ENCODE assay signal across 24 cellular contexts in the genomic region with DNA sequence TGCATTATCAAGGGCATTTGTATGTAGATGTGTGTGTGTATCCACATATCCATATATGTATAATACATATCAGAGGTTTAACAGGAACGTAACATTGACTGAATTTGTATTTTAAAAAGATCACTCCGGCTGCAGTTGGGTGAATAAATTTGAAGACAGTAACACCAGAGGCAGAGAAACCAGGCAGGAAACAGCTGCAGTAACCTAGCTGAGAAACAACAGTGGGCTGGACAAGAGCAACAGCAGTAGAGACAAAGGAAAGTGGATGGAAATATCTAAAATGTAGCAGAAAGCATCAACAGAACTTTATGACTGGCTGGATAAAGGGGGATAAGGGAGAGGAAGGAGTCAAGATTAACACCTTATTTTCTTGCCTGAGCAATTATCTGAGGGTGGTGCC.
A peak's percentile ranks its signal among the peaks of the same experiment; 100 is the strongest.
DNase-seq lines count a peak whose midpoint lies in the region; ATAC-seq and TF ChIP-seq lines count a peak whose summit lies in the region.
"Had no signal": no experiment of that assay in that cellular context is flagged by ENCODE, and none has a peak within 500 bp of the region (broad histone marks: within the 10 kb centered on the region; RNA-seq: fewer than 3 reads in every experiment).

No MANE protein-coding gene starts in this region.

- no peak overlapping the region for H3K4me3 Mint-ChIP-seq in memory B cell
- H3K4me3 Mint-ChIP-seq in mesothelial cell of epicardium, result no peak overlapping the region
- H3K4me3 Mint-ChIP-seq: CD14-positive monocyte; CD4-positive, alpha-beta memory T cell; CD4-positive, CD25-positive, alpha-beta regulatory T cell; CD8-positive, alpha-beta memory T cell had no signal

- no peaks in the 10 kb centered on the region for H3K9me2 ChIP-seq in MM.1S (replicated peaks; ENCODE audit: insufficient read depth, low read length)

- ATAC-seq in memory B cell (ENCODE audit: low read depth), result peak; percentile 45
- ATAC-seq in HG03135 (IDR thresholded peaks at IDR 0.05; ENCODE audit: unreplicated experiment), result no peak
- no peak for ATAC-seq in gastrocnemius medialis
- ATAC-seq: GM12878 had no signal

- H3K27me3 ChIP-seq in BLaER1 treated with 17β-estradiol and CSF1 and Interleukin-3, amounts not matched to agents 10 nM and 100 nM, result no peaks in the 10 kb centered on the region
- H3K27me3 ChIP-seq in MM.1S (replicated peaks; ENCODE audit: insufficient read depth, low read length), result no peaks in the 10 kb centered on the region
- no peaks in the 10 kb centered on the region for H3K27me3 ChIP-seq in gastrocnemius medialis
- H3K27me3 ChIP-seq: BE2C had no signal

- no peaks in the 10 kb centered on the region for H3K27me3 Mint-ChIP-seq in memory B cell
- peaks cover 20% of the 10 kb centered on the region for H3K27me3 Mint-ChIP-seq in mesothelial cell of epicardium (ENCODE audit: low read depth)
- H3K27me3 Mint-ChIP-seq: CD4-positive, alpha-beta memory T cell; CD4-positive, CD25-positive, alpha-beta regulatory T cell; CD8-positive, alpha-beta memory T cell had no signal

- H3K36me3 ChIP-seq in BLaER1 treated with 17β-estradiol and CSF1 and Interleukin-3, amounts not matched to agents 10 nM and 100 nM, result no peaks in the 10 kb centered on the region
- H3K36me3 ChIP-seq in MM.1S (replicated peaks; ENCODE audit: insufficient read depth, low read length) (no peaks in the 10 kb centered on the region), gastrocnemius medialis (no peaks in the 10 kb centered on the region)
- H3K36me3 ChIP-seq: BE2C had no signal

- H4K20me1 ChIP-seq in BLaER1 treated with 17β-estradiol and CSF1 and Interleukin-3, amounts not matched to agents 10 nM and 100 nM, result no peaks in the 10 kb centered on the region
- no peaks in the 10 kb centered on the region for H4K20me1 ChIP-seq in MM.1S (ENCODE audit: insufficient read depth, low read length)

- in situ Hi-C loops in gastrocnemius medialis (cut with MboI; ENCODE audit: low sequenced_read_pairs in 4 of 4), result no loop called here

- H3K4me3 ChIP-seq in BLaER1 treated with 17β-estradiol and CSF1 and Interleukin-3, amounts not matched to agents 10 nM and 100 nM, result no peak overlapping the region
- H3K4me3 ChIP-seq in MM.1S (ENCODE audit: low read length) (no peak overlapping the region), gastrocnemius medialis (no peak overlapping the region)
- H3K4me3 ChIP-seq: GM12878 had no signal

- H2AFZ ChIP-seq in MM.1S (ENCODE audit: low read length), result no peak overlapping the region

- no peak overlapping the region for H3K9ac ChIP-seq in BLaER1 treated with 17β-estradiol and CSF1 and Interleukin-3, amounts not matched to agents 10 nM and 100 nM
- no peak overlapping the region for H3K9ac ChIP-seq in MM.1S (ENCODE audit: low read length)

- H3K4me1 ChIP-seq in BLaER1 treated with 17β-estradiol and CSF1 and Interleukin-3, amounts not matched to agents 10 nM and 100 nM, result peaks cover 0 to 25% (median 16%) of the 10 kb centered on the region in 10 experiments; a peak in 12 of 20 replicates
- H3K4me1 ChIP-seq in MM.1S (ENCODE audit: low read length) (peaks cover 23% of the 10 kb centered on the region), gastrocnemius medialis (peaks cover 0 to 7% of the 10 kb centered on the region in 2 donors)
- H3K4me1 ChIP-seq: BE2C had no signal

- TF ChIP-seq CTCF in MM.1S (IDR thresholded peaks at IDR 0.05; ENCODE audit: low read length), result no peak
- TF ChIP-seq CTCF in gastrocnemius medialis (IDR thresholded peaks at IDR 0.05 in 4 of 5, conservative IDR thresholded peaks at IDR 0.05 in 1 of 5), result no peak
- TF ChIP-seq CTCF in mesothelial cell of epicardium (IDR thresholded peaks at IDR 0.05; ENCODE audit: unreplicated experiment), result no peak

- intact Hi-C loops in gastrocnemius medialis (cut with DNase I; ENCODE audit: low total_unique reads), result no loop called here

- DNase-seq in MM.1S (peak; percentile 19), memory B cell (ENCODE audit: low spot score in 2 of 2) (no peak), gastrocnemius medialis (no peak), mesothelial cell of epicardium (ENCODE audit: low spot score in 2 of 2, unreplicated experiment in 2 of 2) (no peak), NCI-H82 (lab: John Stamatoyannopoulos, UW) (no peak)
- DNase-seq: 8988T; ACHN; BE2C; C1 segment of cervical spinal cord; CD4-positive, alpha-beta memory T cell; CD4-positive, CD25-positive, alpha-beta regulatory T cell; CD8-positive, alpha-beta memory T cell; COR-L47; DMS 273 treated with DMSO at 0.1 percent for 48 hours; DMS153; DMS53; DMS79; DND-41; EL; GDM1 had no signal

- H3K4me2 ChIP-seq in BLaER1 treated with 17β-estradiol and CSF1 and Interleukin-3, amounts not matched to agents 10 nM and 100 nM, result peak overlapping the region in 8 of 11 experiments; percentile 7 to 55 (median 36); a peak in 14 of 22 replicates
- H3K4me2 ChIP-seq in MM.1S (ENCODE audit: low read depth, low read length), result no peak overlapping the region

- H3F3A ChIP-seq in MM.1S (ENCODE audit: insufficient read depth, low read length), result no peaks in the 10 kb centered on the region; the same call in 1 of the 2 replicates

- no peak overlapping the region for H3K27ac ChIP-seq in BLaER1 treated with 17β-estradiol and CSF1 and Interleukin-3, amounts not matched to agents 10 nM and 100 nM
- H3K27ac ChIP-seq in MM.1S (ENCODE audit: low read length), result no peak overlapping the region
- no peak overlapping the region for H3K27ac ChIP-seq in gastrocnemius medialis

- peaks cover 0 to 10% (median 7%) of the 10 kb centered on the region in 11 experiments; a peak in 11 of 22 replicates for H3K9me3 ChIP-seq in BLaER1 treated with 17β-estradiol and CSF1 and Interleukin-3, amounts not matched to agents 10 nM and 100 nM (replicated peaks in 1 of 11)
- H3K9me3 ChIP-seq in MM.1S (replicated peaks; ENCODE audit: insufficient read depth, low read length), result no peaks in the 10 kb centered on the region
- H3K9me3 ChIP-seq in gastrocnemius medialis, result no peaks in the 10 kb centered on the region
- H3K9me3 ChIP-seq: BE2C had no signal

- H3K9me3 Mint-ChIP-seq in memory B cell (peaks cover 6% of the 10 kb centered on the region), mesothelial cell of epicardium (peaks cover 20% of the 10 kb centered on the region)

- H3K4me1 Mint-ChIP-seq in memory B cell (peaks cover 13% of the 10 kb centered on the region), mesothelial cell of epicardium (no peaks in the 10 kb centered on the region)
- H3K4me1 Mint-ChIP-seq: CD4-positive, alpha-beta memory T cell; CD4-positive, CD25-positive, alpha-beta regulatory T cell; CD8-positive, alpha-beta memory T cell had no signal

- H3K36me3 Mint-ChIP-seq in memory B cell, result peaks cover 7% of the 10 kb centered on the region
- H3K36me3 Mint-ChIP-seq in mesothelial cell of epicardium, result no peaks in the 10 kb centered on the region
- H3K36me3 Mint-ChIP-seq: CD14-positive monocyte; CD4-positive, CD25-positive, alpha-beta regulatory T cell had no signal

- H3K79me2 ChIP-seq in MM.1S (ENCODE audit: low read length), result no peaks in the 10 kb centered on the region

- H3K27ac Mint-ChIP-seq in memory B cell (peak overlapping the region; percentile 26), mesothelial cell of epicardium (no peak overlapping the region)
- H3K27ac Mint-ChIP-seq: CD4-positive, alpha-beta memory T cell; CD4-positive, CD25-positive, alpha-beta regulatory T cell; CD8-positive, alpha-beta memory T cell had no signal

- no peak for TF ChIP-seq POLR2A in gastrocnemius medialis (IDR thresholded peaks at IDR 0.05)
